In genomic region chrX:70169281-70169680, GRCh38 we compare ENCODE assay signal across 1 cellular context.
TF ChIP-seq lines count a peak whose summit lies in the region.

No MANE protein-coding gene starts in this region.

TF ChIP-seq in HepG2, 621 proteins besides CTCF, POLR2A, EP300 and RAD21:
- TF ChIP-seq ZNF747 (CRISPR knock-in tag; IDR thresholded peaks at IDR 0.05; ENCODE audit: borderline replicate concordance) (no peak), ZBTB14 (CRISPR knock-in tag; IDR thresholded peaks at IDR 0.05) (no peak), ZNF256 (CRISPR knock-in tag; conservative IDR thresholded peaks at IDR 0.05) (no peak), ZNF788 (CRISPR knock-in tag; IDR thresholded peaks at IDR 0.05; ENCODE audit: borderline replicate concordance) (no peak), ZNF768 (CRISPR knock-in tag; IDR thresholded peaks at IDR 0.05) (no peak), SALL1 (CRISPR knock-in tag; IDR thresholded peaks at IDR 0.05) (no peak), ZGPAT (CRISPR knock-in tag; IDR thresholded peaks at IDR 0.05) (no peak), NKX3-1 (CRISPR knock-in tag; IDR thresholded peaks at IDR 0.05) (no peak), GPBP1L1 (CRISPR knock-in tag; IDR thresholded peaks at IDR 0.05) (no peak), MXD4 (CRISPR knock-in tag; IDR thresholded peaks at IDR 0.05) (no peak), ZNF784 (CRISPR knock-in tag; IDR thresholded peaks at IDR 0.05; ENCODE audit: borderline replicate concordance) (no peak), ZNF549 (CRISPR knock-in tag; IDR thresholded peaks at IDR 0.05) (no peak), PBX2 (CRISPR knock-in tag; IDR thresholded peaks at IDR 0.05) (no peak), ZNF577 (CRISPR knock-in tag; IDR thresholded peaks at IDR 0.05; ENCODE audit: borderline replicate concordance, low read depth) (no peak), PLRG1 (conservative IDR thresholded peaks at IDR 0.05) (no peak)
